Comparison of ENCODE assay signal across 1 cellular context in the genomic region with DNA sequence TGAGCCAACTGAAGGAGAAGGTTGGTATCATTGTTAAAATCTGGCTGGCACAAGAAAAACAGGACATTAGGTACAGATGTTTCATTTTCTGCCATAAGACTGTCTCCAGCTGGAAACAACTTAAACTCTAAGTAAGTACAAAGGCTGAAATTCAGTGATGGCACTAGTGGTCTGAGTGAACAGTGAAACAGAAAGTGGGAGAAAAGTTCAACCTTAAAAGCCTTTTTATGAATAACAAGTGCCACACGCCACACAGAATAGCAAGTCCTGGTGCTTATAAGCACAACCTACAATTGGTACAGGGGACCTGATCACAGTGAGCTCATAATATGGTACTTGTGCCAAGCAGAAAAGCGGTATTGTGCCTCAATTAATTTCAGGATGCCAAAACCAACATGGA.
TF ChIP-seq lines count a peak whose summit lies in the region.

No MANE protein-coding gene starts in this region.

TF ChIP-seq in HepG2, 621 proteins besides CTCF, POLR2A, EP300 and RAD21 (continued from another document):
- TF ChIP-seq, protein P1, sequence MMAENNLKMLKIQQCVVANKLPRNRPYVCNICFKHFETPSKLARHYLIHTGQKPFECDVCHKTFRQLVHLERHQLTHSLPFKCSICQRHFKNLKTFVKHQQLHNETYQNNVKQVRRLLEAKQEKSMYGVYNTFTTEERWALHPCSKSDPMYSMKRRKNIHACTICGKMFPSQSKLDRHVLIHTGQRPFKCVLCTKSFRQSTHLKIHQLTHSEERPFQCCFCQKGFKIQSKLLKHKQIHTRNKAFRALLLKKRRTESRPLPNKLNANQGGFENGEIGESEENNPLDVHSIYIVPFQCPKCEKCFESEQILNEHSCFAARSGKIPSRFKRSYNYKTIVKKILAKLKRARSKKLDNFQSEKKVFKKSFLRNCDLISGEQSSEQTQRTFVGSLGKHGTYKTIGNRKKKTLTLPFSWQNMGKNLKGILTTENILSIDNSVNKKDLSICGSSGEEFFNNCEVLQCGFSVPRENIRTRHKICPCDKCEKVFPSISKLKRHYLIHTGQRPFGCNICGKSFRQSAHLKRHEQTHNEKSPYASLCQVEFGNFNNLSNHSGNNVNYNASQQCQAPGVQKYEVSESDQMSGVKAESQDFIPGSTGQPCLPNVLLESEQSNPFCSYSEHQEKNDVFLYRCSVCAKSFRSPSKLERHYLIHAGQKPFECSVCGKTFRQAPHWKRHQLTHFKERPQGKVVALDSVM (CRISPR knock-in tag; IDR thresholded peaks at IDR 0.05), result no peak
- TF ChIP-seq ZFP37 (CRISPR knock-in tag; IDR thresholded peaks at IDR 0.05; ENCODE audit: borderline replicate concordance) (no peak), MXD4 (CRISPR knock-in tag; IDR thresholded peaks at IDR 0.05) (no peak)
